ENCODE assay signal across 10 cellular contexts in genomic region chr18:44731866-44732555, GRCh38. TPM values are rescaled to one million over a fixed set of nuclear protein-coding genes. Genes with fewer than 3 reads are reported as not detected.
DNase-seq lines count a peak whose midpoint lies in the region; ATAC-seq lines count a peak whose summit lies in the region.
"Had no signal": no experiment of that assay in that cellular context is flagged by ENCODE, and none has a peak within 500 bp of the region (broad histone marks: within the 10 kb centered on the region; RNA-seq: fewer than 3 reads in every experiment).

No MANE protein-coding gene starts in this region.

- peak overlapping the region; percentile 3; the same call in 1 of the 2 replicates for H3K27ac ChIP-seq in GM23248

- H3K27me3 ChIP-seq in GM23248 (replicated peaks; ENCODE audit: insufficient read depth): no peaks in the 10 kb centered on the region

- no peaks in the 10 kb centered on the region for H3K9me3 ChIP-seq in GM23248 (ENCODE audit: low read depth)

- peaks cover 53% of the 10 kb centered on the region for H3K4me1 ChIP-seq in GM23248 (ENCODE audit: insufficient read depth)

- peaks cover 9% of the 10 kb centered on the region; the same call in 1 of the 2 replicates for H3K79me2 ChIP-seq in GM23248 (ENCODE audit: insufficient read depth)

- no peaks in the 10 kb centered on the region for H3K9me2 ChIP-seq in GM23248 (ENCODE audit: insufficient read depth)

- H3K36me3 ChIP-seq in GM23248 (ENCODE audit: low read depth): no peaks in the 10 kb centered on the region

- H4K20me1 ChIP-seq in GM23248 (ENCODE audit: insufficient read depth): no peaks in the 10 kb centered on the region

- no peak overlapping the region for H3K4me2 ChIP-seq in GM23248 (ENCODE audit: unreplicated experiment)

- in situ Hi-C loops in GM23248 (cut with MboI): no loop called here

- 75 to 85% methylated on average over 9 to 10 of the region's 10 CpGs for WGBS in GM23248 (ENCODE audit: low coverage in 1 of 2, low lambda C conversion rate in 2 of 2, missing lambda C conversion rate in 2 of 2), 2 experiments

- H3K4me3 ChIP-seq in GM23248: no peak overlapping the region

- H3F3A ChIP-seq in GM23248 (ENCODE audit: insufficient read depth): peaks cover 53% of the 10 kb centered on the region

- no peak overlapping the region for H2AFZ ChIP-seq in GM23248

- no peak overlapping the region for H3K9ac ChIP-seq in GM23248

- ATAC-seq in GM18499 (IDR thresholded peaks at IDR 0.05; ENCODE audit: insufficient read depth, unreplicated experiment) (peak; percentile 83), GM21825 (IDR thresholded peaks at IDR 0.05; ENCODE audit: unreplicated experiment) (no peak)

- peak; percentile 66 for DNase-seq in GM23248
- peak; percentile 98 for DNase-seq in NCI-H526 treated with DMSO at 0.1 percent for 48 hours (lab: John Stamatoyannopoulos, UW)
- DNase-seq in kidney tubule cell (ENCODE audit: low spot score): peak; percentile 34
- no peak for DNase-seq in cerebellar cortex (ENCODE audit: low spot score)
- no peak for DNase-seq in islet precursor cell
- no peak for DNase-seq in globus pallidus (ENCODE audit: low spot score)
- DNase-seq: activated gamma-delta T cell, DND-41 had no signal

RNA-seq across cellular contexts. Expression of gene SETBP1, which starts 51.3 kb away (rescaled TPM):
- 4.1 and 5.2 TPM in 2 replicates for total RNA-seq in GM23248 (2014; rRNA removed; shearing (Covaris generic))
- 0.91 and 1.3 TPM in 2 replicates for polyA plus RNA-seq in GM23248 (2016; fragmentation: Nextera tagmentation; extraction: Ambion mirVana)

Comparison
In these comparisons a context has a peak if more than half of its experiments do, and no peak if none do; other contexts are left out.
1. DNase-seq: peak in GM23248 (single experiment), NCI-H526 treated with DMSO at 0.1 percent for 48 hours (single experiment) and kidney tubule cell (single experiment); none in cerebellar cortex (single experiment), islet precursor cell (single experiment) and globus pallidus (single experiment).